ENCODE assay signal across 16 cellular contexts in the genomic region with DNA sequence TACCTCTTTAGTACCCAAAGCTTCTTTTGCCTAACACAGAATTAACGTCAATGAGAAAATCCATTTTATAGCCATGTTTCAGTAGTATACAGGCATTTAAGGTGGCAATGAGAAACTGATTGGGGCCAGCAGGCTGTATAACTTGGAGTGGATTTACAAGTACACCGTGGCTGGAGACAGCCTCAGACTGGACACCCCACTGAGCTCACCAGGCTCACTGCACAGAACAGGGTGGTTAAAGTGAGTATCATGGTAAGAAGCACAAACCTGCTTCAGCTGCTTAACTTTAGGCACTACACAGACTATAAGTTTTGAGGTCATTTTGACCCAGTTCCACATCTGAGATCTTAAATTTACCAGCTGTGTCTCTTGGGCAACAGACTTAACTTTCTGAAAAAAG.
DNase-seq lines count a peak whose midpoint lies in the region; ATAC-seq lines count a peak whose summit lies in the region.
"Had no signal": no experiment of that assay in that cellular context is flagged by ENCODE, and none has a peak within 500 bp of the region (broad histone marks: within the 10 kb centered on the region; RNA-seq: fewer than 3 reads in every experiment).

No MANE protein-coding gene starts in this region.

- no peak overlapping the region for H3K4me3 ChIP-seq in HUES6 (ENCODE audit: low read depth, low read length)
- H3K4me3 ChIP-seq: HAP-1 had no signal

- H3K9me3 ChIP-seq in HUES6 (ENCODE audit: control insufficient read depth, insufficient read depth, low read depth, low read length), result no peaks in the 10 kb centered on the region
- H3K9me3 ChIP-seq: HAP-1 had no signal

- H3K36me3 ChIP-seq in HUES6 (ENCODE audit: control insufficient read depth, insufficient read depth, low read length), result peaks cover 79% of the 10 kb centered on the region

- no peaks in the 10 kb centered on the region for H3K27me3 ChIP-seq in HUES6 (ENCODE audit: control insufficient read depth, insufficient read depth, low read length)
- no peaks in the 10 kb centered on the region for H3K27me3 ChIP-seq in layer of hippocampus (ENCODE audit: control insufficient read depth, insufficient read depth, low read length)

- no peak overlapping the region for H3K9ac ChIP-seq in HUES6 (ENCODE audit: low read length)

- H3K27ac ChIP-seq in HUES6 (ENCODE audit: low read depth, low read length), result peak overlapping the region; percentile 14; the same call in 1 of the 2 replicates
- H3K27ac ChIP-seq in layer of hippocampus (ENCODE audit: low read depth, low read length), result peak overlapping the region; percentile 80

- peaks cover 10% of the 10 kb centered on the region; the same call in 1 of the 2 replicates for H3K4me1 ChIP-seq in HUES6 (ENCODE audit: control insufficient read depth, insufficient read depth, low read length)
- H3K4me1 ChIP-seq: HAP-1 had no signal

- ATAC-seq in HG03159 (IDR thresholded peaks at IDR 0.05; ENCODE audit: unreplicated experiment), result no peak

- DNase-seq in astrocyte of the hippocampus (ENCODE audit: low read depth, low spot score) (peak; percentile 22), superior temporal gyrus (ENCODE audit: extremely low spot score) (peak; percentile 39), globus pallidus (ENCODE audit: low spot score) (no peak), NCI-H187 (lab: John Stamatoyannopoulos, UW) (no peak)
- DNase-seq: CD4-positive, CD25-positive, alpha-beta regulatory T cell; DMS53; Karpas-422; NCI-H1105; NCI-H187 treated with DMSO at 0.1 percent for 48 hours; NCI-H446; NK-92 treated with Interleukin-12 subunit alpha and Interleukin-12 subunit beta, amount 100 ng/mL, for 24 hours; RPMI8226 had no signal

Comparison
In these comparisons a context has a peak if more than half of its experiments do, and no peak if none do; other contexts are left out.
1. DNase-seq: peak in astrocyte of the hippocampus (single experiment) and superior temporal gyrus (single experiment); none in globus pallidus (single experiment) and NCI-H187 (0 of 2).